Comparison of ENCODE assay signal across 17 cellular contexts in the genomic region with DNA sequence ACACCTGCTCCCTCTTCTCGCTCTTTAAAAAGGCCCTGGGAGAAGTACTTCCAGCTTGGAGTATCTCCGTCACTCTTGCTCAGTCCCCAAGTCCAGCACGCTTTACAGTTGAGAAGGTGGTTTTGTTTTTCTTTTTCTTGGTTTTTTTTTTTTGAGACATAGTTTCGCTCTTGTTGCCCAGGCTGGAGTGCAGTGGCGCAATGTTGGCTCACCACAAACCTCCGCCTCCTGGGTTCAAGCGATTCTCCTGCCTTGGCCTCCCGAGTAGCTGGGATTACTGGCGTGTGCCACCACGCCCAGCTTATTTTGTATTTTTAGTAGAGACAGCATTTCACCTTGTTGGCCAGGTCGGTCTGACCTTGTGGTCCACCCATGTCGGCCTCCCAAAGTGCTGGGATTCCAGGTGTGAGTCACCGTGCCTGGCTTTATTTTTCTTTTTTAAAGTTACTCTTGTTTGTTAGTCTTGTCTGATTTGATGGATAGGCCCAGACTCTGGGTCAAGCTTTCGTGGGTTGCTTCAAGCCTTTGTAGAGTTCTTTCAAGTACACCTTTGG. TPM values are rescaled to one million over a fixed set of nuclear protein-coding genes. Genes with fewer than 3 reads are reported as not detected.
"Had no signal": no experiment of that assay in that cellular context is flagged by ENCODE, and none has a peak within 500 bp of the region (broad histone marks: within the 10 kb centered on the region; RNA-seq: fewer than 3 reads in every experiment).

No MANE protein-coding gene starts in this region.

- H3K36me3 ChIP-seq: ascending aorta, tibial nerve, vagina had no signal

- DNase-seq: activated CD4-positive, CD25-positive, alpha-beta regulatory T cell treated with anti-CD3 and anti-CD28 coated beads, Interleukin-2, amount 50 U/mL, for 72 hours; activated naive CD4-positive, alpha-beta T cell treated with anti-CD3 and anti-CD28 coated beads for 36 hours; activated T-cell treated with anti-CD3 and anti-CD28 coated beads for 4 hours; stimulated activated CD4-positive, alpha-beta T cell treated with anti-CD3 and anti-CD28 coated beads, Interleukin-4, amount 100 ng/mL, for 1 hour; stimulated activated naive CD4-positive, alpha-beta T cell; T1000 had no signal

- H3K27ac Mint-ChIP-seq: activated naive CD4-positive, alpha-beta T cell treated with anti-CD3 and anti-CD28 coated beads for 36 hours; activated T-helper 17 cell treated with anti-CD3 and anti-CD28 coated beads, Interleukin-2, amount 50 U/mL, for 72 hours had no signal

- H3K27me3 ChIP-seq: ascending aorta, vagina had no signal

- H3K4me3 ChIP-seq: ascending aorta, tibial nerve, vagina had no signal

- H3K4me1 ChIP-seq: ascending aorta, tibial nerve, vagina had no signal

- ATAC-seq: activated T-helper 17 cell treated with anti-CD3 and anti-CD28 coated beads, Interleukin-2, amount 50 U/mL, for 72 hours; esophagus mucosa had no signal

- H3K9me3 Mint-ChIP-seq: activated naive CD4-positive, alpha-beta T cell treated with anti-CD3 and anti-CD28 coated beads for 36 hours; activated T-helper 17 cell treated with anti-CD3 and anti-CD28 coated beads, Interleukin-2, amount 50 U/mL, for 72 hours had no signal

- H3K4me1 Mint-ChIP-seq: activated T-helper 17 cell treated with anti-CD3 and anti-CD28 coated beads, Interleukin-2, amount 50 U/mL, for 72 hours had no signal

- H3K27ac ChIP-seq: ascending aorta, tibial nerve, vagina had no signal

- H3K4me3 Mint-ChIP-seq: activated naive CD4-positive, alpha-beta T cell treated with anti-CD3 and anti-CD28 coated beads for 36 hours; activated T-helper 17 cell treated with anti-CD3 and anti-CD28 coated beads, Interleukin-2, amount 50 U/mL, for 72 hours had no signal

- H3K27me3 Mint-ChIP-seq: activated T-helper 17 cell treated with anti-CD3 and anti-CD28 coated beads, Interleukin-2, amount 50 U/mL, for 72 hours had no signal

- H3K9me3 ChIP-seq: ascending aorta, tibial nerve, vagina had no signal

- FAIRE-seq: endometrium, islet of Langerhans had no signal

RNA-seq across cellular contexts. Expression of a gene that starts 12.2 kb away (rescaled TPM):
- total RNA-seq: activated CD8-positive, alpha-beta memory T cell treated with anti-CD3 and anti-CD28 coated beads for 36 hours; activated naive CD4-positive, alpha-beta T cell treated with anti-CD3 and anti-CD28 coated beads for 36 hours; activated T-helper 17 cell treated with anti-CD3 and anti-CD28 coated beads, Interleukin-2, amount 50 U/mL, for 72 hours; ascending aorta; esophagus mucosa; lung microvascular endothelial cell; skeletal muscle tissue; subcutaneous adipose tissue; tibial nerve; vagina had no signal
